ENCODE assay signal across 8 cellular contexts in the genomic region with DNA sequence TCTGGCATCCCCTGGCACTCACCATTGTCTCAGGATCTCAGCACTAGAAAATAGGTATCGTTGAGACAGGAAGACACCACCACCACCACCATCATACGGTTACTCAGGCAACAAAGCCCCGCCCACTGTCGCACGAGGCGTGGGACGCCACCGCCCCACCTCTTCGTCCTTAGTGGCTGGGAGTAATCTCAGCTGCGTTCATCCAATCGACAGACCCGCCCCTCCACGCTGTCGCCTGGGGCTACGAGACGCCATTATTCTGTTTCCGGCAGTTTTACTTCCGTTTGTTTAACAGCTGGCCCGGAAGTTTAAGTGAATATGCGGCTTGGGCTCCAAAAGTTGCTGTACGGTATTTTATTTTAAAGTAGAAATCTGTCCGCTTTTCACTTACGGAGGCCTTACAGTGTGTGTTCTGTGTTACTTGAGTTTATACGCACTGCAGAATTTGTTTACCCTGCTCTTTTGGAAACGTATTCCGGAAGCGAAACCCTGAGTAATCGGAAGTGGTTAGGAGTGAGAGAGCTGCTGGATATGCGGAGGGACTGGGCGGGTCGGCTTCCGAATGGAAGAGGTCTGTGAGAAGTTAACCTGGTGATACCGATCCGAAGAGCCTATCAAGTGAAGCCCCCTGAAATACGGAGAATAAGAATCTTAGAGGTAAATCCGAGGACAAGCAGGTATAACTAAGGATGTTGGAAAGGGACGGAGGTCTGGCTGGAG. TPM values are rescaled to one million over a fixed set of nuclear protein-coding genes. Genes with fewer than 3 reads are reported as not detected.
DNase-seq lines count a peak whose midpoint lies in the region; ATAC-seq, FAIRE-seq and TF ChIP-seq lines count a peak whose summit lies in the region.

A gene with protein sequence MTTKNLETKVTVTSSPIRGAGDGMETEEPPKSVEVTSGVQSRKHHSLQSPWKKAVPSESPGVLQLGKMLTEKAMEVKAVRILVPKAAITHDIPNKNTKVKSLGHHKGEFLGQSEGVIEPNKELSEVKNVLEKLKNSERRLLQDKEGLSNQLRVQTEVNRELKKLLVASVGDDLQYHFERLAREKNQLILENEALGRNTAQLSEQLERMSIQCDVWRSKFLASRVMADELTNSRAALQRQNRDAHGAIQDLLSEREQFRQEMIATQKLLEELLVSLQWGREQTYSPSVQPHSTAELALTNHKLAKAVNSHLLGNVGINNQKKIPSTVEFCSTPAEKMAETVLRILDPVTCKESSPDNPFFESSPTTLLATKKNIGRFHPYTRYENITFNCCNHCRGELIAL (plus strand): TSS at position 510 of the 720 bp plus-strand sequence. CDS start 1,328 bp downstream, outside the sequence.
A gene with protein sequence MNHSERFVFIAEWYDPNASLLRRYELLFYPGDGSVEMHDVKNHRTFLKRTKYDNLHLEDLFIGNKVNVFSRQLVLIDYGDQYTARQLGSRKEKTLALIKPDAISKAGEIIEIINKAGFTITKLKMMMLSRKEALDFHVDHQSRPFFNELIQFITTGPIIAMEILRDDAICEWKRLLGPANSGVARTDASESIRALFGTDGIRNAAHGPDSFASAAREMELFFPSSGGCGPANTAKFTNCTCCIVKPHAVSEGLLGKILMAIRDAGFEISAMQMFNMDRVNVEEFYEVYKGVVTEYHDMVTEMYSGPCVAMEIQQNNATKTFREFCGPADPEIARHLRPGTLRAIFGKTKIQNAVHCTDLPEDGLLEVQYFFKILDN (minus strand): TSS at position 112 of the 720 bp plus-strand sequence. CDS start 87 bp downstream, at position 25.

- peak; percentile 84 for DNase-seq in AG09309 (ENCODE audit: low read depth)
- DNase-seq in NCI-H446 (lab: John Stamatoyannopoulos, UW): peak; percentile 93 to 97
- DNase-seq in activated CD4-positive, CD25-positive, alpha-beta regulatory T cell treated with anti-CD3 and anti-CD28 coated beads, Interleukin-2, amount 50 U/mL, for 16 hours (ENCODE audit: low read depth, low spot score): peak; percentile 98
- peak; percentile 95 for DNase-seq in cerebellum (ENCODE audit: low spot score)
- peak; percentile 71 for DNase-seq in keratinocyte (ENCODE audit: low read depth, low spot score)
- peak; percentile 95 to 97 for DNase-seq in stimulated activated CD4-positive, alpha-beta T cell treated with anti-CD3 and anti-CD28 coated beads, Interleukin-15, amount 100 ng/mL, for 1 hour (ENCODE audit: low read depth in 1 of 2, low spot score in 1 of 2)

- peak; percentile 93 for ATAC-seq in GM19035 (IDR thresholded peaks at IDR 0.05; ENCODE audit: unreplicated experiment)
- peak; percentile 96 for ATAC-seq in HG03342 (IDR thresholded peaks at IDR 0.05; ENCODE audit: unreplicated experiment)

- peak within 1 kb of the TSS; percentile 97 for H2AFZ ChIP-seq in keratinocyte (ENCODE audit: control insufficient read depth, low read length)

- no peaks in the 10 kb centered on the region for H3K9me3 ChIP-seq in keratinocyte (ENCODE audit: control insufficient read depth, low read depth, low read length)

- peak within 1 kb of the TSS; percentile 89 for H3K4me3 ChIP-seq in AG09309 (ENCODE audit: control insufficient read depth, low read depth, low read length)
- H3K4me3 ChIP-seq in keratinocyte (ENCODE audit: control insufficient read depth in 2 of 3, extremely low read depth in 1 of 3, insufficient read depth in 2 of 3, low read depth in 1 of 3, low read length in 3 of 3): peak within 1 kb of the TSS; percentile 79 to 98 (median 94)

- H4K20me1 ChIP-seq in keratinocyte (ENCODE audit: control insufficient read depth, extremely low read depth, insufficient read depth, low read length): no peaks in the 10 kb centered on the region

- peaks cover 3 to 8% of the 10 kb centered on the region in 2 experiments for H3K36me3 ChIP-seq in keratinocyte (ENCODE audit: control insufficient read depth in 2 of 2, extremely low read depth in 1 of 2, insufficient read depth in 2 of 2, low read length in 2 of 2)

- dilution Hi-C loops in keratinocyte (cut with MboI; ENCODE audit: extremely low pct_ligation_motif_present, low sequenced_read_pairs): no loop called here

- H3K9ac ChIP-seq in keratinocyte (ENCODE audit: control insufficient read depth, extremely low read depth, insufficient read depth, low read length): peak within 1 kb of the TSS; percentile 88

- H3K4me2 ChIP-seq in keratinocyte (ENCODE audit: control insufficient read depth, extremely low read depth, insufficient read depth, low read depth, low read length): peak within 1 kb of the TSS; percentile 78

- H3K4me1 ChIP-seq in keratinocyte (ENCODE audit: control insufficient read depth, extremely low read depth, insufficient read depth, low read length): peaks cover 34% of the 10 kb centered on the region

- H3K79me2 ChIP-seq in keratinocyte (ENCODE audit: control insufficient read depth, insufficient read depth, low read length): peaks cover 67% of the 10 kb centered on the region

- H3K9me1 ChIP-seq in keratinocyte (ENCODE audit: control insufficient read depth, extremely low read depth, insufficient read depth, low read length): no peaks in the 10 kb centered on the region

- peak within 1 kb of the TSS; percentile 94 for H3K27ac ChIP-seq in keratinocyte (ENCODE audit: control insufficient read depth, insufficient read depth, low read length)

- TF ChIP-seq CTCF in AG09309 (IDR thresholded peaks at IDR 0.05; ENCODE audit: control insufficient read depth, insufficient read depth, low read depth, low read length, missing control alignments): no peak
- TF ChIP-seq CTCF in keratinocyte (optimal IDR thresholded peaks at IDR 0.05 in 1 of 3, IDR thresholded peaks at IDR 0.05 in 1 of 3, conservative IDR thresholded peaks at IDR 0.05 in 1 of 3; ENCODE audit: extremely low read depth in 1 of 3, insufficient read depth in 2 of 3, low read length in 3 of 3): no peak

- H3K27me3 ChIP-seq in keratinocyte (ENCODE audit: control insufficient read depth, extremely low read depth, insufficient read depth, low read length): no peaks in the 10 kb centered on the region

- peak; percentile 95 for FAIRE-seq in keratinocyte (lab: Jason Lieb, UNC)

RNA-seq across cellular contexts. Expression of the first gene that starts in this region (rescaled TPM):
- 29.1 TPM for total RNA-seq in cerebellum
- polyA plus RNA-seq in keratinocyte: 31.2 to 50.9 TPM (median 35.4 TPM) in 3 replicates
- 22.8 TPM for polyA plus RNA-seq in keratinocyte (2011; ENCODE audit: low read depth)
- 25.3 and 56.3 TPM in 2 replicates for polyA plus RNA-seq in keratinocyte (2011; cell fraction: cytosol; rRNA removed)
- 41.4 and 61.0 TPM in 2 replicates for polyA plus RNA-seq in keratinocyte (2011; cell fraction: nucleus; rRNA removed)
- polyA plus RNA-seq in keratinocyte (2012; ENCODE audit: low replicate concordance): 28.7 and 38.5 TPM in 2 replicates
- 2.0 to 34.6 TPM (median 14.2 TPM) in 3 replicates for polyA minus RNA-seq in keratinocyte
- polyA minus RNA-seq in keratinocyte (2011; cell fraction: cytosol; rRNA and poly(A)+ RNA removed): 26.9 TPM
- polyA minus RNA-seq in keratinocyte (2011; cell fraction: nucleus; rRNA and poly(A)+ RNA removed): 22.9 and 45.1 TPM in 2 replicates

RNA-seq across cellular contexts. Expression of the second gene that starts in this region (rescaled TPM):
- 40.6 TPM for total RNA-seq in cerebellum
- polyA plus RNA-seq in keratinocyte: 22.3 to 52.9 TPM (median 26.8 TPM) in 3 replicates
- 15.2 TPM for polyA plus RNA-seq in keratinocyte (2011; ENCODE audit: low read depth)
- polyA plus RNA-seq in keratinocyte (2011; cell fraction: cytosol; rRNA removed): 32.9 and 47.0 TPM in 2 replicates
- polyA plus RNA-seq in keratinocyte (2011; cell fraction: nucleus; rRNA removed): 21.0 and 36.4 TPM in 2 replicates
- polyA plus RNA-seq in keratinocyte (2012; ENCODE audit: low replicate concordance): 27.9 and 46.6 TPM in 2 replicates
- 17.6 to 69.5 TPM (median 24.7 TPM) in 3 replicates for polyA minus RNA-seq in keratinocyte
- 25.7 TPM for polyA minus RNA-seq in keratinocyte (2011; cell fraction: cytosol; rRNA and poly(A)+ RNA removed)
- 32.3 and 60.7 TPM in 2 replicates for polyA minus RNA-seq in keratinocyte (2011; cell fraction: nucleus; rRNA and poly(A)+ RNA removed)

Comparison
In these comparisons a context has a peak if more than half of its experiments do, and no peak if none do; other contexts are left out.
1. Peak in every context shown above with its lines: DNase-seq, ATAC-seq, H3K4me3 ChIP-seq and H3K27ac ChIP-seq.